In genomic region chr12:4270670-4271432, GRCh38 we compare ENCODE assay signal across 8 cellular contexts. TPM values are rescaled to one million over a fixed set of nuclear protein-coding genes. Genes with fewer than 3 reads are reported as not detected.
DNase-seq lines count a peak whose midpoint lies in the region; ATAC-seq and TF ChIP-seq lines count a peak whose summit lies in the region.

No MANE protein-coding gene starts in this region.

- H3K9me3 ChIP-seq in T-helper 17 cell (ENCODE audit: control insufficient read depth, low read length, poor library complexity, severe bottlenecking) (no peaks in the 10 kb centered on the region), right lobe of liver (no peaks in the 10 kb centered on the region)

- peak overlapping the region; percentile 97 for H3K27ac Mint-ChIP-seq in T-helper 17 cell

- TF ChIP-seq CTCF in right lobe of liver (IDR thresholded peaks at IDR 0.05): no peak

- intact Hi-C loops in right lobe of liver (cut with DNase I): loop anchor here in 1 of 2 donors (10.0 kb wide), 3 partner anchors 156 to 976 kb away; no protein-coding TSS in a partner anchor

- no peaks in the 10 kb centered on the region for H3K36me3 ChIP-seq in right lobe of liver

- peak overlapping the region; percentile 11 to 32 (median 25) for H3K4me3 ChIP-seq in right lobe of liver

- peak in 1 of 3 donors; percentile 32 for DNase-seq in T-helper 17 cell
- peak; percentile 45 for DNase-seq in central memory CD4-positive, alpha-beta T cell
- peak in 2 of 3 donors; percentile 61 to 64 for DNase-seq in right lobe of liver
- DNase-seq in stimulated activated CD8-positive, alpha-beta memory T cell treated with anti-CD3 and anti-CD28 coated beads, Interleukin-4, amount 100 ng/mL, for 48 hours: peak; percentile 75
- no peak for DNase-seq in GM19240 (ENCODE audit: insufficient read length, low spot score)

- ATAC-seq in GM18505 (IDR thresholded peaks at IDR 0.05; ENCODE audit: unreplicated experiment) (no peak), T-helper 17 cell (no peak), right lobe of liver (peak in 1 of 4 donors; percentile 9), HG03457 (IDR thresholded peaks at IDR 0.05; ENCODE audit: unreplicated experiment) (no peak), HG02852 (IDR thresholded peaks at IDR 0.05; ENCODE audit: unreplicated experiment) (no peak)

- WGBS in right lobe of liver (ENCODE audit: insufficient coverage, low coverage, low lambda C conversion rate, missing lambda C conversion rate): 8% methylated on average over 15 of the region's 48 CpGs

- H3K27ac ChIP-seq in right lobe of liver: peak overlapping the region in 2 of 3 donors; percentile 11 to 51

- peaks cover 0 to 40% (median 0%) of the 10 kb centered on the region in 4 donors for H3K4me1 ChIP-seq in right lobe of liver

- H3K27me3 Mint-ChIP-seq in T-helper 17 cell: peaks cover 5% of the 10 kb centered on the region

- H3K4me3 Mint-ChIP-seq in T-helper 17 cell: peak overlapping the region; percentile 97

- H3K27me3 ChIP-seq in right lobe of liver: peaks cover 0 to 65% of the 10 kb centered on the region in 2 donors

- peaks cover 15% of the 10 kb centered on the region for H3K4me1 Mint-ChIP-seq in T-helper 17 cell

- H3K36me3 Mint-ChIP-seq in T-helper 17 cell (ENCODE audit: low read depth): peaks cover 4% of the 10 kb centered on the region

- peak; percentile 19 for TF ChIP-seq POLR2A in GM18505 (IDR thresholded peaks at IDR 0.05; ENCODE audit: borderline replicate concordance, extremely low read depth, insufficient read depth, insufficient read length)
- no peak for TF ChIP-seq POLR2A in right lobe of liver (IDR thresholded peaks at IDR 0.05)

RNA-seq across cellular contexts. Expression of gene CCND2, which starts 2.7 kb away (rescaled TPM):
- total RNA-seq in T-helper 17 cell (100 to 1,000 TPM; 197 to 225 TPM), right lobe of liver (1 to 10 TPM; 1.1 to 6.2 (median 1.5) TPM)

RNA-seq across cellular contexts. Expression of gene TIGAR, which starts 50.2 kb away (rescaled TPM):
- total RNA-seq in T-helper 17 cell (10 to 100 TPM in 1 of 2 donors, 1 to 10 TPM in 1; 7.8 to 10.7 TPM), right lobe of liver (1 to 10 TPM; 4.0 to 9.1 (median 5.1) TPM)

Comparison
In these comparisons a context has a peak if more than half of its experiments do, and no peak if none do; other contexts are left out.
1. RNA of gene CCND2, which starts 2.7 kb away (total RNA-seq): 197 to 225 TPM in T-helper 17 cell; 1.1 to 6.2 TPM in right lobe of liver; every median in the first group is over 10 times any median in the second.